In the genomic region with DNA sequence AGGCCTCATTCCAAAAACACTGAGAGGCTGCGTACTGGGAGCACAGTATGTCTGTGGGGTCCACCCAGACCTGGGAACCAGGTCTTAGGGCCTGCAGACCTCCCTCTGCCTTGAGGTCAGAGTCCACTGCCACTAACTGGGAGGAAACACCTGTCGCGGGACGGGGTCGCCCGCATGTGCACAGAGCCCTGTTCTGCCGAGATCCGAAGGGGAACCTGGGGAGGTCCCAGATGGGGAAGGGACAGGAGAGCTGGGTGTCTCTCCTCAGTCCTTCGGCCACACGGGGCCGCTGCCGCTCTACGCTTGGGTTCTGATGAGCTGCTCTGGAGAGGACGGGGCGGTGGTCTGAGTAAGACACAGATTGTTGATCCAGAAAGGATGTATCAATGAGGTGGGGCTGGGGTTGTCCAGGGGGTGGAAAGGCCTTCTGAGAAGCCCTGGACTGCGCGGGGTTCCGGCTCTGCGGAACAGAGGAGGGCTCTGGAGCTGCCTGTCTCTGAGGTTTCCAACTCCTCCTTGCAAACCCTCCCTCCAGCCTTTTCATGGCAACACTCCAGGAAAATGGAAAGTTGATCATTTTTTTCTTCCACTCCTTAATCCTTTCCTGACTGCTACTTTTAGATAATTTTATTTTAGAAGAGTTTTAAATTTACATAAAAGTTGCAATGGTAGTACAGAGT, we compare ENCODE assay signal across 8 cellular contexts. TPM values are rescaled to one million over a fixed set of nuclear protein-coding genes. Genes with fewer than 3 reads are reported as not detected.
DNase-seq lines count a peak whose midpoint lies in the region; ATAC-seq and TF ChIP-seq lines count a peak whose summit lies in the region.
"Not testable (repeated sequence)": the region's sequence is repeated elsewhere in the genome, so short reads cannot be mapped to it uniquely, and the experiment has no call there.

No MANE protein-coding gene starts in this region.

- not testable (repeated sequence) for H3K79me2 ChIP-seq in trophoblast cell (ENCODE audit: control insufficient read depth, insufficient read depth, low read length, poor library complexity)

- not testable (repeated sequence) for H3K79me1 ChIP-seq in trophoblast cell (ENCODE audit: low read length)

- DNase-seq in GM06990 (ENCODE audit: extremely low read depth, insufficient read length) (peak; percentile 67), NCI-H524 (lab: John Stamatoyannopoulos, UW) (peak; percentile 50 to 81), WERI-Rb-1 (peak; percentile 93), ascending aorta (ENCODE audit: low spot score in 2 of 2) (peak in 1 of 2 donors; percentile 87), left ventricle myocardium inferior (peak; percentile 70), trophoblast cell (peak; percentile 76 to 82), thoracic aorta (ENCODE audit: low spot score) (peak; percentile 56)

- H3K27ac ChIP-seq in WERI-Rb-1; ascending aorta; left ventricle myocardium inferior (replicated peaks); trophoblast cell (ENCODE audit: low read depth, low read length); thoracic aorta: not testable (repeated sequence)

- H3K9ac ChIP-seq in trophoblast cell (ENCODE audit: low read length): not testable (repeated sequence)

- not testable (repeated sequence) for H2AFZ ChIP-seq in trophoblast cell (ENCODE audit: insufficient read depth, low read length, poor library complexity)

- H3K36me3 ChIP-seq in GM06990 (ENCODE audit: control insufficient read depth, insufficient read depth, low read length); WERI-Rb-1; ascending aorta; left ventricle myocardium inferior; trophoblast cell (ENCODE audit: control insufficient read depth in 1 of 2, insufficient read depth in 2 of 2, low read length in 2 of 2); thoracic aorta: not testable (repeated sequence)

- H3K14ac ChIP-seq in trophoblast cell (ENCODE audit: low read length): not testable (repeated sequence)

- not testable (repeated sequence) for H4K91ac ChIP-seq in trophoblast cell (ENCODE audit: low read depth, low read length)

- not testable (repeated sequence) for H3K23ac ChIP-seq in trophoblast cell (ENCODE audit: low read length)

- H3K4me2 ChIP-seq in trophoblast cell (ENCODE audit: low read length): not testable (repeated sequence)

- intact Hi-C loops in ascending aorta (cut with DNase I): loop anchor here (2.0 to 10.0 kb wide), 3 partner anchors 63 to 433 kb away; a partner anchor contains a TSS
- intact Hi-C loops in left ventricle myocardium inferior (cut with micrococcal nuclease): loop anchor here (2.0 kb wide), 1 partner anchor 63 kb away; no protein-coding TSS in a partner anchor

- WGBS in trophoblast cell (ENCODE audit: extremely low coverage, insufficient coverage, insufficient read length): no CpG with 5 or more reads among the region's 19 CpGs

- not testable (repeated sequence) for H3K9me3 ChIP-seq in WERI-Rb-1 (ENCODE audit: severe bottlenecking); ascending aorta; left ventricle myocardium inferior (replicated peaks); trophoblast cell (ENCODE audit: insufficient read depth, low read depth, low read length); thoracic aorta

- H3K4me3 ChIP-seq in GM06990 (replicated peaks; ENCODE audit: low read depth, low read length); trophoblast cell (ENCODE audit: low read depth, low read length): not testable (repeated sequence)
- peak overlapping the region; percentile 9 for H3K4me3 ChIP-seq in WERI-Rb-1 (ENCODE audit: low read depth, low read length)
- peak overlapping the region; percentile 7 to 25 for H3K4me3 ChIP-seq in ascending aorta
- peak overlapping the region; percentile 30 for H3K4me3 ChIP-seq in left ventricle myocardium inferior
- peak overlapping the region; percentile 4 for H3K4me3 ChIP-seq in thoracic aorta

- not testable (repeated sequence) for H3K27me3 ChIP-seq in GM06990 (replicated peaks; ENCODE audit: control insufficient read depth, insufficient read depth, low read length); ascending aorta; trophoblast cell (ENCODE audit: insufficient read depth, low read length)
- peaks cover 58% of the 10 kb centered on the region for H3K27me3 ChIP-seq in WERI-Rb-1 (ENCODE audit: insufficient read depth, low read depth, severe bottlenecking)
- H3K27me3 ChIP-seq in left ventricle myocardium inferior (ENCODE audit: low read depth): peaks cover 60% of the 10 kb centered on the region
- peaks cover 17% of the 10 kb centered on the region for H3K27me3 ChIP-seq in thoracic aorta (replicated peaks; ENCODE audit: insufficient read depth)

- H2AK5ac ChIP-seq in trophoblast cell (ENCODE audit: low read length): not testable (repeated sequence)

- not testable (repeated sequence) for H2BK5ac ChIP-seq in trophoblast cell (ENCODE audit: low read depth, low read length, poor library complexity)

- H4K12ac ChIP-seq in trophoblast cell (ENCODE audit: low read depth, low read length): not testable (repeated sequence)

- H2BK120ac ChIP-seq in trophoblast cell (ENCODE audit: insufficient read depth, low read length, poor library complexity): not testable (repeated sequence)

- peak; percentile 49 for ATAC-seq in HG03442 (IDR thresholded peaks at IDR 0.05; ENCODE audit: unreplicated experiment)
- not testable (repeated sequence) for ATAC-seq in thoracic aorta (ENCODE audit: insufficient number of reproducible peaks, low FRiP score, low read depth)

- not testable (repeated sequence) for H4K8ac ChIP-seq in trophoblast cell (ENCODE audit: low read depth, low read length)

- H3K4me1 ChIP-seq in ascending aorta; left ventricle myocardium inferior; trophoblast cell (ENCODE audit: control insufficient read depth in 1 of 2, insufficient read depth in 2 of 2, low read length in 2 of 2); thoracic aorta (ENCODE audit: control insufficient read depth in 1 of 2, low read depth in 2 of 2): not testable (repeated sequence)

- H3K18ac ChIP-seq in trophoblast cell (ENCODE audit: low read length): not testable (repeated sequence)

- peak; percentile 91 for TF ChIP-seq CTCF in GM06990 (IDR thresholded peaks at IDR 0.05; ENCODE audit: insufficient read depth, low read length, poor library complexity, severe bottlenecking)
- peak; percentile 99 for TF ChIP-seq CTCF in WERI-Rb-1 (IDR thresholded peaks at IDR 0.05; ENCODE audit: low read depth, low read length)
- TF ChIP-seq CTCF in ascending aorta (IDR thresholded peaks at IDR 0.05): peak; percentile 67 to 84 (median 69)
- peak; percentile 80 for TF ChIP-seq CTCF in left ventricle myocardium inferior (IDR thresholded peaks at IDR 0.05; ENCODE audit: borderline replicate concordance)
- TF ChIP-seq CTCF in thoracic aorta (IDR thresholded peaks at IDR 0.05): peak; percentile 66

- not testable (repeated sequence) for H3K4ac ChIP-seq in trophoblast cell (ENCODE audit: low read depth, low read length)

- H2BK12ac ChIP-seq in trophoblast cell (ENCODE audit: low read length): not testable (repeated sequence)

RNA-seq across cellular contexts. Expression of a gene that starts 7.2 kb away (rescaled TPM):
- total RNA-seq in ascending aorta: 896 TPM
- total RNA-seq in left ventricle myocardium inferior: 142 TPM
- polyA plus RNA-seq in trophoblast cell (2013): 35.3 and 35.6 TPM in 2 replicates
- 100 to 1,000 TPM; 507 to 602 TPM for total RNA-seq in thoracic aorta
